11 cellular contexts compared by ENCODE assay signal in the genomic region with DNA sequence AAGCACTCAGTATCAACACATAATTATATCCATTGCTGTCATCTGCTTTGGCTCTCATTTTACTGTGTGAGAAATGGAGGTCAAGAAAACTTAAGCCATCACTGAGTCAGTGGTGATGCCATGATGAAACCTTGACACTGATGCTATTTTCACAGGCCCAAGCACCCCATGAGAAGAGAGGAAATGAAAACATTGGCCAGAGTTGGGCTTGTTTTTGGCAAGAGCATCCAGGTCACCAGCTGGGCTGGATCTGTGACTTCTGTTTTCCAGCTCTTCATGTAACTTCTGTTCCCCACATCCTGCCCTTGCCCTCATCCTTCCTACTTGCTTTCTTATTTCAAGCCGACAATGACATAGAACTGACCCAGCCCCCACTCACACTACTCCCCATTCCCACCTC. TPM values are rescaled to one million over a fixed set of nuclear protein-coding genes. Genes with fewer than 3 reads are reported as not detected.
DNase-seq lines count a peak whose midpoint lies in the region; ATAC-seq and TF ChIP-seq lines count a peak whose summit lies in the region.
"Had no signal": no experiment of that assay in that cellular context is flagged by ENCODE, and none has a peak within 500 bp of the region (broad histone marks: within the 10 kb centered on the region; RNA-seq: fewer than 3 reads in every experiment).

No MANE protein-coding gene starts in this region.

- H3K36me3 ChIP-seq in gastrocnemius medialis = no peaks in the 10 kb centered on the region

- no peak overlapping the region for H3K4me3 ChIP-seq in gastrocnemius medialis
- H3K4me3 ChIP-seq: dorsolateral prefrontal cortex had no signal

- H3K4me1 ChIP-seq in gastrocnemius medialis = no peaks in the 10 kb centered on the region

- no peak for TF ChIP-seq CTCF in endothelial cell (IDR thresholded peaks at IDR 0.05; ENCODE audit: unreplicated experiment)
- TF ChIP-seq CTCF in gastrocnemius medialis (IDR thresholded peaks at IDR 0.05 in 4 of 5, conservative IDR thresholded peaks at IDR 0.05 in 1 of 5) = no peak

- peak; percentile 69 for DNase-seq in GDM1 (lab: John Stamatoyannopoulos, UW)
- DNase-seq in SKM-1 (lab: John Stamatoyannopoulos, UW; ENCODE audit: unreplicated experiment) = peak; percentile 44
- no peak for DNase-seq in endothelial cell (ENCODE audit: low spot score)
- peak; percentile 53 to 77 for DNase-seq in gastrocnemius medialis
- DNase-seq in NK-92 (lab: John Stamatoyannopoulos, UW; ENCODE audit: unreplicated experiment) = no peak
- no peak for DNase-seq in AG20443 (ENCODE audit: low spot score)
- no peak for DNase-seq in stimulated activated naive CD4-positive, alpha-beta T cell treated with Interleukin-2 at 50 U/mL for 16 hours (lab: John Stamatoyannopoulos, UW)
- DNase-seq: dorsolateral prefrontal cortex, OCI-M1 had no signal

- peak; percentile 69 to 82 for ATAC-seq in gastrocnemius medialis
- ATAC-seq in GM18517 (IDR thresholded peaks at IDR 0.05; ENCODE audit: unreplicated experiment) = no peak

- H3K4me1 Mint-ChIP-seq in endothelial cell (ENCODE audit: unreplicated experiment) = no peaks in the 10 kb centered on the region

- intact Hi-C loops in gastrocnemius medialis (cut with DNase I; ENCODE audit: low total_unique reads) = no loop called here

- H3K9me3 Mint-ChIP-seq in endothelial cell (ENCODE audit: unreplicated experiment) = peaks cover 24% of the 10 kb centered on the region

- peak overlapping the region; percentile 17 for H3K4me3 Mint-ChIP-seq in endothelial cell (ENCODE audit: unreplicated experiment)

- in situ Hi-C loops in gastrocnemius medialis (cut with MboI; ENCODE audit: low sequenced_read_pairs in 4 of 4) = no loop called here

- H3K27me3 Mint-ChIP-seq in endothelial cell (ENCODE audit: unreplicated experiment) = peaks cover 4% of the 10 kb centered on the region

- peak overlapping the region; percentile 30 to 63 (median 47) for H3K27ac ChIP-seq in gastrocnemius medialis

- H3K36me3 Mint-ChIP-seq in endothelial cell (ENCODE audit: low read depth, unreplicated experiment) = peaks cover 87% of the 10 kb centered on the region

- no peaks in the 10 kb centered on the region for H3K9me3 ChIP-seq in gastrocnemius medialis

- no peak overlapping the region for H3K27ac Mint-ChIP-seq in endothelial cell (ENCODE audit: unreplicated experiment)

- no peaks in the 10 kb centered on the region for H3K27me3 ChIP-seq in gastrocnemius medialis
- H3K27me3 ChIP-seq: dorsolateral prefrontal cortex had no signal

- no peak for TF ChIP-seq POLR2A in gastrocnemius medialis (IDR thresholded peaks at IDR 0.05)

RNA-seq across cellular contexts. Expression of a gene that starts 10.0 kb away (rescaled TPM):
- total RNA-seq in endothelial cell (ENCODE audit: unreplicated experiment) (13.8 TPM), gastrocnemius medialis (1 to 10 TPM; 1.9 to 3.2 (median 2.3) TPM)
- total RNA-seq: osteoblast had no signal

RNA-seq across cellular contexts. Expression of a gene that starts 54.7 kb away (rescaled TPM):
- total RNA-seq in endothelial cell (ENCODE audit: unreplicated experiment) (0.28 TPM), gastrocnemius medialis (not detected)
- total RNA-seq: osteoblast had no signal

Comparison
In these comparisons a context has a peak if more than half of its experiments do, and no peak if none do; other contexts are left out.
1. DNase-seq: peak in GDM1 (single experiment), SKM-1 (single experiment) and gastrocnemius medialis (2 of 2); none in endothelial cell (single experiment), NK-92 (single experiment), AG20443 (single experiment) and stimulated activated naive CD4-positive, alpha-beta T cell treated with Interleukin-2 at 50 U/mL for 16 hours (single experiment).